1 cellular context compared by ENCODE assay signal in genomic region chr22:26483439-26484359, GRCh38.
TF ChIP-seq lines count a peak whose summit lies in the region.

TSS of gene HPS4 (minus strand) at chr22:26483783. CDS start at chr22:26481762, 2,021 bp downstream.
TSS of gene SRRD (plus strand) at chr22:26483877. CDS start at chr22:26483891, 14 bp downstream.

TF ChIP-seq in K562, 482 proteins besides CTCF, POLR2A, EP300 and RAD21 (continued from another document and continues in another):
- TF ChIP-seq, protein P1, sequence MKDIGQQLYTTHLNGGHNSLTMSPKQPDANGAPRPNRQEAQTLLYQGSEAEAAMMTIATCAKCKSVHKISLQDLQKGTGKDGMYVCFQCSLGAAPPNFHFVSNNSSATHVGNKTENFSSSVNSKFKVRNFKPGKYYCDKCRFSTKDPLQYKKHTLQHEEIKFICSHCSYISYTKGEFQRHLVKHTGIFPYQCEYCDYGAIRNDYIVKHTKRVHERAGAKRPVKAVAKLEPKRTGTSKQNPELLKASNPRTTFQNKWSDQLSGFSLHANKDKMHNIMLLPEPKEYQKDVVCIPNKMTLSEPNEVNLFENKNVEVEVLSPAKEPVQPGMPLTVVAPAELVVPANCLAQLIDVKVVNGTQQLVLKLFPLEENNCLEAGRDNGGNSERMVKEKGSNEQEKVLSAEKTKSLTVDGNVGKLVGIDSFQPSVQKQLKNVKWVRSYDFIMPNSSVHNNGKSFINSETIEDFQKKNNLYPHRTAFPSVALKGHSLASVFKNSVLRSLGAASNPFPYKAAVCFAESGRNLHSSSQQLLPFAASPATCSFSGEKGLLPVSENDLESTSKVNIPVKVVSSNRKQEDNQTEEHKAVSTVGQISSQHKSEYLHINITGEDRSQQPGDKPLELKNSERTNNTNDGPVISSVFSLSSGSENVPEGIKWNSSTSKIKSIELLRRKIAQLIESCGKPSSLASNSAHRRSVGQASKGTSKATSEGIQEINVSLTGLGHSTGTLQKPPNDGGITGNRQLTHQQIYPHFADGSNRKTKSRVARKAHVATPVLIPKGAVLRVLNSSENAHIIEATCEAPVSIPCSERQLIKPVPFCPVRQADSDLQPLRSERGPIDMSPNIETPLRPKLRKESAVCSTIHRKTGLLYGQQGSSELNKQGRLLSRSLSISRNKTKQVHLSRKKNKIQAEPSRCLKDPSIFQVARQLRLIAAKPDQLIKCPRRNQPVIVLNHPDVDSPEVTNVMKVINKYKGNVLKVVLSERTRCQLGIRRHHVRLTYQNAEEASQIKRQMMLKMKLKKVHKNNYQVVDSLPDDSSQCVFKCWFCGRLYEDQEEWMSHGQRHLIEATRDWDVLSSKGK (CRISPR knock-in tag; IDR thresholded peaks at IDR 0.05): no peak
- TF ChIP-seq GTF2A2 (tag; IDR thresholded peaks at IDR 0.05) (no peak), ZNF76 (CRISPR knock-in tag; IDR thresholded peaks at IDR 0.05; ENCODE audit: borderline replicate concordance) (no peak), ZSCAN32 (CRISPR knock-in tag; IDR thresholded peaks at IDR 0.05) (no peak), ARID3B (CRISPR knock-in tag; IDR thresholded peaks at IDR 0.05; ENCODE audit: borderline replicate concordance) (no peak), NR0B1 (IDR thresholded peaks at IDR 0.05; ENCODE audit: partially characterized antibody) (no peak), RBM17 (IDR thresholded peaks at IDR 0.05; ENCODE audit: borderline replicate concordance, low read depth, low read length) (no peak), NR2C2 (CRISPR knock-in tag; IDR thresholded peaks at IDR 0.05) (peak; percentile 85), NR2C2 (tag; IDR thresholded peaks at IDR 0.05) (peak; percentile 86), ZNF143 (CRISPR knock-in tag; IDR thresholded peaks at IDR 0.05) (no peak), JUN (IDR thresholded peaks at IDR 0.05; ENCODE audit: borderline replicate concordance, low read depth, low read length) (peak; percentile 61), JUN (CRISPR knock-in tag; IDR thresholded peaks at IDR 0.05; ENCODE audit: borderline replicate concordance) (0 out of 2 replicates have a peak, but pooled peaks have one; percentile 57), ZBTB2 (IDR thresholded peaks at IDR 0.05) (no peak), FUS (optimal IDR thresholded peaks at IDR 0.05; ENCODE audit: low read depth, low read length) (no peak), ZNF785 (CRISPR knock-in tag; IDR thresholded peaks at IDR 0.05) (no peak), TFAM (CRISPR knock-in tag; conservative IDR thresholded peaks at IDR 0.05) (no peak), NR3C1 (CRISPR knock-in tag; IDR thresholded peaks at IDR 0.05) (no peak), RUNX1 (IDR thresholded peaks at IDR 0.05; ENCODE audit: low read depth) (no peak), ZNF592 (IDR thresholded peaks at IDR 0.05) (no peak), SMARCA5 (IDR thresholded peaks at IDR 0.05) (peak; percentile 99), ZNF830 (CRISPR knock-in tag; IDR thresholded peaks at IDR 0.05) (no peak), ADNP (tag; IDR thresholded peaks at IDR 0.05) (peak; percentile 99), RBM15 (IDR thresholded peaks at IDR 0.05; ENCODE audit: insufficient read depth, low read length) (no peak), TAF9B (IDR thresholded peaks at IDR 0.05; ENCODE audit: partially characterized antibody) (peak; percentile 41), HDAC1 (IDR thresholded peaks at IDR 0.05) (peak; percentile 60 to 89; a peak in 3 of 4 replicates), TBP (optimal IDR thresholded peaks at IDR 0.05; ENCODE audit: low read depth, low read length) (peak; percentile 78), PHF8 (IDR thresholded peaks at IDR 0.05; ENCODE audit: borderline replicate concordance, low read length) (peak; percentile 67; the same call in 1 of the 2 replicates), EGR1 (conservative IDR thresholded peaks at IDR 0.05) (peak; percentile 75), FOXM1 (IDR thresholded peaks at IDR 0.05; ENCODE audit: low read depth) (no peak), FOXM1 (CRISPR knock-in tag; IDR thresholded peaks at IDR 0.05; ENCODE audit: low read depth) (no peak), STAG1 (CRISPR knock-in tag; IDR thresholded peaks at IDR 0.05; ENCODE audit: borderline replicate concordance) (no peak), KDM4B (IDR thresholded peaks at IDR 0.05; ENCODE audit: borderline replicate concordance in 2 of 2, low read depth in 1 of 2) (peak in 1 of 2 experiments; percentile 50; a peak in 1 of 4 replicates), GATAD2A (IDR thresholded peaks at IDR 0.05) (no peak), ERF (CRISPR knock-in tag; IDR thresholded peaks at IDR 0.05) (no peak), HDAC8 (tag; IDR thresholded peaks at IDR 0.05) (no peak), ARNT (IDR thresholded peaks at IDR 0.05) (peak; percentile 50 to 61; a peak in 2 of 4 replicates), STAT5A (IDR thresholded peaks at IDR 0.05; ENCODE audit: borderline replicate concordance, low read length) (no peak), SMAD1 (IDR thresholded peaks at IDR 0.05; ENCODE audit: low read depth, low read length, partially characterized antibody) (no peak)
- TF ChIP-seq, protein P2, sequence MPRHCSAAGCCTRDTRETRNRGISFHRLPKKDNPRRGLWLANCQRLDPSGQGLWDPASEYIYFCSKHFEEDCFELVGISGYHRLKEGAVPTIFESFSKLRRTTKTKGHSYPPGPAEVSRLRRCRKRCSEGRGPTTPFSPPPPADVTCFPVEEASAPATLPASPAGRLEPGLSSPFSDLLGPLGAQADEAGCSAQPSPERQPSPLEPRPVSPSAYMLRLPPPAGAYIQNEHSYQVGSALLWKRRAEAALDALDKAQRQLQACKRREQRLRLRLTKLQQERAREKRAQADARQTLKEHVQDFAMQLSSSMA (CRISPR knock-in tag; IDR thresholded peaks at IDR 0.05): no peak
- TF ChIP-seq, protein P3, sequence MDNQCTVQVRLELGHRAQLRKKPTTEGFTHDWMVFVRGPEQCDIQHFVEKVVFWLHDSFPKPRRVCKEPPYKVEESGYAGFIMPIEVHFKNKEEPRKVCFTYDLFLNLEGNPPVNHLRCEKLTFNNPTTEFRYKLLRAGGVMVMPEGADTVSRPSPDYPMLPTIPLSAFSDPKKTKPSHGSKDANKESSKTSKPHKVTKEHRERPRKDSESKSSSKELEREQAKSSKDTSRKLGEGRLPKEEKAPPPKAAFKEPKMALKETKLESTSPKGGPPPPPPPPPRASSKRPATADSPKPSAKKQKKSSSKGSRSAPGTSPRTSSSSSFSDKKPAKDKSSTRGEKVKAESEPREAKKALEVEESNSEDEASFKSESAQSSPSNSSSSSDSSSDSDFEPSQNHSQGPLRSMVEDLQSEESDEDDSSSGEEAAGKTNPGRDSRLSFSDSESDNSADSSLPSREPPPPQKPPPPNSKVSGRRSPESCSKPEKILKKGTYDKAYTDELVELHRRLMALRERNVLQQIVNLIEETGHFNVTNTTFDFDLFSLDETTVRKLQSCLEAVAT (IDR thresholded peaks at IDR 0.05): 0 out of 4 replicates have a peak, but pooled peaks of 1 of the 2 experiments have one; percentile 35
- TF ChIP-seq, protein P4, sequence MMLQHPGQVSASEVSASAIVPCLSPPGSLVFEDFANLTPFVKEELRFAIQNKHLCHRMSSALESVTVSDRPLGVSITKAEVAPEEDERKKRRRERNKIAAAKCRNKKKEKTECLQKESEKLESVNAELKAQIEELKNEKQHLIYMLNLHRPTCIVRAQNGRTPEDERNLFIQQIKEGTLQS (IDR thresholded peaks at IDR 0.05): peak; percentile 42; the same call in 1 of the 2 replicates
- TF ChIP-seq, protein P4 (CRISPR knock-in tag; conservative IDR thresholded peaks at IDR 0.05): no peak
- TF ChIP-seq, protein P5, sequence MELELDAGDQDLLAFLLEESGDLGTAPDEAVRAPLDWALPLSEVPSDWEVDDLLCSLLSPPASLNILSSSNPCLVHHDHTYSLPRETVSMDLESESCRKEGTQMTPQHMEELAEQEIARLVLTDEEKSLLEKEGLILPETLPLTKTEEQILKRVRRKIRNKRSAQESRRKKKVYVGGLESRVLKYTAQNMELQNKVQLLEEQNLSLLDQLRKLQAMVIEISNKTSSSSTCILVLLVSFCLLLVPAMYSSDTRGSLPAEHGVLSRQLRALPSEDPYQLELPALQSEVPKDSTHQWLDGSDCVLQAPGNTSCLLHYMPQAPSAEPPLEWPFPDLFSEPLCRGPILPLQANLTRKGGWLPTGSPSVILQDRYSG (tag; conservative IDR thresholded peaks at IDR 0.05; ENCODE audit: low read depth): 0 out of 2 replicates have a peak, but pooled peaks have one; percentile 32
- TF ChIP-seq, protein P6, sequence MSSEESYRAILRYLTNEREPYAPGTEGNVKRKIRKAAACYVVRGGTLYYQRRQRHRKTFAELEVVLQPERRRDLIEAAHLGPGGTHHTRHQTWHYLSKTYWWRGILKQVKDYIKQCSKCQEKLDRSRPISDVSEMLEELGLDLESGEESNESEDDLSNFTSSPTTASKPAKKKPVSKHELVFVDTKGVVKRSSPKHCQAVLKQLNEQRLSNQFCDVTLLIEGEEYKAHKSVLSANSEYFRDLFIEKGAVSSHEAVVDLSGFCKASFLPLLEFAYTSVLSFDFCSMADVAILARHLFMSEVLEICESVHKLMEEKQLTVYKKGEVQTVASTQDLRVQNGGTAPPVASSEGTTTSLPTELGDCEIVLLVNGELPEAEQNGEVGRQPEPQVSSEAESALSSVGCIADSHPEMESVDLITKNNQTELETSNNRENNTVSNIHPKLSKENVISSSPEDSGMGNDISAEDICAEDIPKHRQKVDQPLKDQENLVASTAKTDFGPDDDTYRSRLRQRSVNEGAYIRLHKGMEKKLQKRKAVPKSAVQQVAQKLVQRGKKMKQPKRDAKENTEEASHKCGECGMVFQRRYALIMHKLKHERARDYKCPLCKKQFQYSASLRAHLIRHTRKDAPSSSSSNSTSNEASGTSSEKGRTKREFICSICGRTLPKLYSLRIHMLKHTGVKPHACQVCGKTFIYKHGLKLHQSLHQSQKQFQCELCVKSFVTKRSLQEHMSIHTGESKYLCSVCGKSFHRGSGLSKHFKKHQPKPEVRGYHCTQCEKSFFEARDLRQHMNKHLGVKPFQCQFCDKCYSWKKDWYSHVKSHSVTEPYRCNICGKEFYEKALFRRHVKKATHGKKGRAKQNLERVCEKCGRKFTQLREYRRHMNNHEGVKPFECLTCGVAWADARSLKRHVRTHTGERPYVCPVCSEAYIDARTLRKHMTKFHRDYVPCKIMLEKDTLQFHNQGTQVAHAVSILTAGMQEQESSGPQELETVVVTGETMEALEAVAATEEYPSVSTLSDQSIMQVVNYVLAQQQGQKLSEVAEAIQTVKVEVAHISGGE (CRISPR knock-in tag; IDR thresholded peaks at IDR 0.05): no peak; a peak in 1 of 6 replicates
